20 cellular contexts compared by ENCODE assay signal in the genomic region with DNA sequence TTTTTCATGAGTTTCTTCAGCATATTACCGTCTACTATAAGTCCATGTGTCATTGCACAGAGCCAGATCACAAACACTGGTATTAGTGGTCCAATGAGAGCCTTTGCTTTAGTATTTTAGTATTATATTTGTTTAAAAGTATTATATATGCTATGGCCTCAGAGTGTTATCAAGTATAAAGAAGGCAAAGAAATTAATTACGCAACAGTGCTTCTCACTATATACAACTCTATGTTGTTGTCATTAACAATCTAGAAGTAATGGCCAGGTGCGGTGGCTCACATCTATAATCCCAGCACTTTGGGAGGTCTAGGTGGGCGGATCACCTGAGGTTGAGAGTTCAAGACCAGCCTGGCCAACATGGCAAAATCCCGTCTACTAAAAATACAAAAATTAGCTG.
"Had no signal": no experiment of that assay in that cellular context is flagged by ENCODE, and none has a peak within 500 bp of the region (broad histone marks: within the 10 kb centered on the region; RNA-seq: fewer than 3 reads in every experiment).

No MANE protein-coding gene starts in this region.

- H3K9me3 ChIP-seq: lower lobe of right lung, prostate gland, right atrium auricular region, sigmoid colon, suprapubic skin, vagina had no signal

- H3K36me3 ChIP-seq: prostate gland had no signal

- H3K27ac ChIP-seq: dorsolateral prefrontal cortex, lower lobe of right lung, neural progenitor cell, prostate gland, right atrium auricular region, sigmoid colon, suprapubic skin, vagina had no signal

- DNase-seq: dorsolateral prefrontal cortex; effector CD4-positive, alpha-beta T cell; hypothalamus; immature natural killer cell; left ventricle myocardium superior; lower lobe of right lung; naive thymus-derived CD4-positive, alpha-beta T cell; nucleus accumbens; sigmoid colon; stimulated activated CD4-positive, alpha-beta T cell treated with anti-CD3 and anti-CD28 coated beads, Interleukin-15, amount 100 ng/mL, for 24 hours; stimulated activated CD4-positive, alpha-beta T cell treated with anti-CD3 and anti-CD28 coated beads, Interleukin-2, amount 100 ng/mL, for 48 hours; stimulated activated naive B cell treated with anti-CD40 and anti-IgM and Interleukin-4, amounts not matched to agents 10 μg/mL and 1 μg/mL and 100 μg/mL, for 72 hours; trophoblast cell had no signal

- H3K4me1 ChIP-seq: lower lobe of right lung, neural progenitor cell, prostate gland, right atrium auricular region had no signal

- ATAC-seq: left ventricle myocardium superior; lower lobe of right lung; naive thymus-derived CD4-positive, alpha-beta T cell; stimulated activated naive B cell treated with anti-CD40 and anti-IgM and Interleukin-4, amounts not matched to agents 10 μg/mL and 1 μg/mL and 100 μg/mL, for 72 hours had no signal

- H3K9ac ChIP-seq: neural progenitor cell had no signal

- H2AFZ ChIP-seq: neural progenitor cell had no signal

- H3K4me3 ChIP-seq: dorsolateral prefrontal cortex, lower lobe of right lung, neural progenitor cell, prostate gland, right atrium auricular region, sigmoid colon, suprapubic skin, vagina had no signal

- H3K27me3 ChIP-seq: dorsolateral prefrontal cortex, neural progenitor cell, right atrium auricular region, sigmoid colon, suprapubic skin, vagina had no signal

- H3K4me2 ChIP-seq: neural progenitor cell had no signal

- FAIRE-seq: frontal cortex, keratinocyte had no signal
